In the genomic region with DNA sequence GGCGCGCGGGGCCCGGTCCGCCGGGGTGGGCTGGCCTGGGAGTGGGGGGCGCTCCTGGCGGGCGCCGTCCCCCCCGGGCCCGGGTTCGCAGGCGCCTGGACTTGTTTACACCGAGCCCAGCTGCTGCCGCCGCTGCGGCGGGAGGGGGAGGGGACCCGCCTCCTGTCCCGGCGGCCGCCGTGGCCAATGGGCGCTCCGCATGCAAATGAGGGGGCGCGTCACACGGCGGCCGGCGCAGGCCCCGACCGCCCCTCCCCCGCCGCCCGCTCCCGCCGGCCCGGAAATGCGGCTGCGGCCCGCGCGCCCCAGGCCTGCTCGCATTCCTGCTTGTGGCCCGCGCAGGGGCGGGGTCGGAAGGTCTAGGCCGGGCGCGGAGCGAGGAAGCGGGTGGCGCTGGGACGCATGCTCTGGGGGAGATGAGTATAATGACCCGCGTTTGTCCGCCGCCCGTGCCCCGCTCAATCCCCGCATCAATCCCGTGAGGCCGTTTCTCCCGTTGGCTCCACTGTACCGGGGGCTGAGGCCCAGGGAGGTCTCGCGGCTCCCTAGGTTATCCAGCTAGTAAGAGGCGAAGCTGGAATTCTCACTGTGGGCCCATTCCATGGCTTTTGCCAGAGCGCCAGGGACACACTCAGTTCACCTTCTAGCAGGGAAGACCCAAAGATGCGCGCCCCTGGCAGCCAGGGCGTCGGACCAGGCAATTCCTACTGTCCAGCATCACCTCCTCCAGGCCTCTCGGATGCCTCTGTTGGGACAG, we compare ENCODE assay signal across 8 cellular contexts. TPM values are rescaled to one million over a fixed set of nuclear protein-coding genes. Genes with fewer than 3 reads are reported as not detected.
DNase-seq lines count a peak whose midpoint lies in the region; ATAC-seq, FAIRE-seq and TF ChIP-seq lines count a peak whose summit lies in the region.

A gene with protein sequence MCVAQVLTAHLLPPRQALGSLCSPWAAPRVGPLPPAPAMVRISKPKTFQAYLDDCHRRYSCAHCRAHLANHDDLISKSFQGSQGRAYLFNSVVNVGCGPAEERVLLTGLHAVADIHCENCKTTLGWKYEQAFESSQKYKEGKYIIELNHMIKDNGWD (minus strand): TSS at position 109 of the 757 bp plus-strand sequence. CDS start 731 bp downstream, outside the sequence.

- peak within 1 kb of the TSS; percentile 56 to 76 (median 64) for H3K4me3 ChIP-seq in keratinocyte (ENCODE audit: control insufficient read depth in 2 of 3, extremely low read depth in 1 of 3, insufficient read depth in 2 of 3, low read depth in 1 of 3, low read length in 3 of 3)

- H3K36me3 ChIP-seq in keratinocyte (ENCODE audit: control insufficient read depth in 2 of 2, extremely low read depth in 1 of 2, insufficient read depth in 2 of 2, low read length in 2 of 2), result no peaks in the 10 kb centered on the region

- H2AFZ ChIP-seq in keratinocyte (ENCODE audit: control insufficient read depth, low read length), result peak within 1 kb of the TSS; percentile 90

- H3K9me3 ChIP-seq in keratinocyte (ENCODE audit: control insufficient read depth, low read depth, low read length), result peaks cover 5% of the 10 kb centered on the region

- peak within 1 kb of the TSS; percentile 95 for H3K4me2 ChIP-seq in keratinocyte (ENCODE audit: control insufficient read depth, extremely low read depth, insufficient read depth, low read depth, low read length)

- no peak for TF ChIP-seq CTCF in keratinocyte (optimal IDR thresholded peaks at IDR 0.05 in 1 of 3, IDR thresholded peaks at IDR 0.05 in 1 of 3, conservative IDR thresholded peaks at IDR 0.05 in 1 of 3; ENCODE audit: extremely low read depth in 1 of 3, insufficient read depth in 2 of 3, low read length in 3 of 3)

- H3K27ac ChIP-seq in keratinocyte (ENCODE audit: control insufficient read depth, insufficient read depth, low read length), result peak within 1 kb of the TSS; percentile 72

- no peaks in the 10 kb centered on the region for H3K9me1 ChIP-seq in keratinocyte (ENCODE audit: control insufficient read depth, extremely low read depth, insufficient read depth, low read length)

- ATAC-seq in HG02763 (IDR thresholded peaks at IDR 0.05; ENCODE audit: unreplicated experiment) (peak; percentile 52), HG03097 (IDR thresholded peaks at IDR 0.05; ENCODE audit: low FRiP score, unreplicated experiment) (no peak)

- H4K20me1 ChIP-seq in keratinocyte (ENCODE audit: control insufficient read depth, extremely low read depth, insufficient read depth, low read length), result no peaks in the 10 kb centered on the region

- H3K79me2 ChIP-seq in keratinocyte (ENCODE audit: control insufficient read depth, insufficient read depth, low read length), result no peaks in the 10 kb centered on the region

- in situ Hi-C loops in G401 (cut with HindIII; ENCODE audit: low sequenced_read_pairs), result no loop called here

- peaks cover 24% of the 10 kb centered on the region for H3K4me1 ChIP-seq in keratinocyte (ENCODE audit: control insufficient read depth, extremely low read depth, insufficient read depth, low read length)

- peak within 1 kb of the TSS; percentile 74 for H3K9ac ChIP-seq in keratinocyte (ENCODE audit: control insufficient read depth, extremely low read depth, insufficient read depth, low read length)

- no peaks in the 10 kb centered on the region for H3K27me3 ChIP-seq in keratinocyte (ENCODE audit: control insufficient read depth, extremely low read depth, insufficient read depth, low read length)

- DNase-seq in G401 (ENCODE audit: low spot score) (peak; percentile 89), NCI-H2227 treated with DMSO at 0.1 percent for 48 hours (lab: John Stamatoyannopoulos, UW) (peak; percentile 63), cerebellum (ENCODE audit: low spot score) (peak; percentile 99), keratinocyte (ENCODE audit: low read depth, low spot score) (no peak)
- peak; percentile 77 to 85 for DNase-seq in activated CD4-positive, alpha-beta T cell treated with anti-CD3 and anti-CD28 coated beads for 4 hours
- peak; percentile 86 for DNase-seq in stimulated activated CD4-positive, alpha-beta T cell treated with anti-CD3 and anti-CD28 coated beads, Interleukin-12 subunit alpha, Interleukin-12 subunit beta, amount 100 ng/mL, for 4 hours

- no peak for FAIRE-seq in keratinocyte (lab: Jason Lieb, UNC)

- dilution Hi-C loops in keratinocyte (cut with MboI; ENCODE audit: extremely low pct_ligation_motif_present, low sequenced_read_pairs), result no loop called here

RNA-seq across cellular contexts. Expression of the gene that starts here (rescaled TPM):
- total RNA-seq in G401 (2014; rRNA removed; shearing (Covaris generic)), result not detected in 2 replicates
- 19.3 TPM for total RNA-seq in cerebellum
- 13.5 to 16.3 TPM (median 15.7 TPM) in 3 replicates for polyA plus RNA-seq in keratinocyte
- polyA plus RNA-seq in keratinocyte (2011; ENCODE audit: low read depth), result 72.9 TPM
- 9.4 and 21.3 TPM in 2 replicates for polyA plus RNA-seq in keratinocyte (2011; cell fraction: cytosol; rRNA removed)
- polyA plus RNA-seq in keratinocyte (2011; cell fraction: nucleus; rRNA removed), result 33.1 and 41.6 TPM in 2 replicates
- 23.9 and 110 TPM in 2 replicates for polyA plus RNA-seq in keratinocyte (2012; ENCODE audit: low replicate concordance)
- 4.7 to 16.4 TPM (median 8.6 TPM) in 3 replicates for polyA minus RNA-seq in keratinocyte
- 17.8 TPM for polyA minus RNA-seq in keratinocyte (2011; cell fraction: cytosol; rRNA and poly(A)+ RNA removed)
- polyA minus RNA-seq in keratinocyte (2011; cell fraction: nucleus; rRNA and poly(A)+ RNA removed), result 6.4 and 7.8 TPM in 2 replicates

Comparison
In these comparisons a context has a peak if more than half of its experiments do, and no peak if none do; other contexts are left out.
1. RNA of the gene that starts here (total RNA-seq): 19.3 TPM in cerebellum (single experiment); not detected in G401; every median in the first group is over 10 times any median in the second.
2. Peak in DNase-seq in G401; RNA of the gene not detected or under 1 TPM.